In the genomic region with DNA sequence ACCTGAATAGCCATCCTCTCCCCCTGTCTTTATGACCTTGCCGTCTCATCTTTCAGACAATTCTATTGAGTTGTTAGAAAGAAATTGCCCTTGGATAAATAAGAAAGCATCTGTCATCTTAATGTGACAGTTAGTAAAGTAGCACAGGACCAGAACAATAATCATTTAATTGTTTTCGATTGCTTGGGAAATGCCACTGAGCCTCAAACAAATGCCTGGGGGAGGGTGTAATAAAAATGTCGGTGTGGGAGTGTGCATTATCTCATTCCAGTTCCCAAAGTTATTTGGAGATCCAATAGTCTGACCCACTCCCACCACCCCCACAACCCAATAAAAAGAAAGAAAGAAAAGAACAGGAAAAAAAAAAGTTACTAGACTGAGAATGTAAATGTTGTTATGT, we compare ENCODE assay signal across 21 cellular contexts.
DNase-seq lines count a peak whose midpoint lies in the region; ATAC-seq and TF ChIP-seq lines count a peak whose summit lies in the region.
"Had no signal": no experiment of that assay in that cellular context is flagged by ENCODE, and none has a peak within 500 bp of the region (broad histone marks: within the 10 kb centered on the region; RNA-seq: fewer than 3 reads in every experiment).

No MANE protein-coding gene starts in this region.

- CTCF ChIA-PET in mammary epithelial cell (lab: Charles Lee; ENCODE audit: low non-redundant PET): no interaction called here

- H3K27me3 ChIP-seq in mammary epithelial cell (ENCODE audit: insufficient read depth, low read length) (no peaks in the 10 kb centered on the region), breast epithelium (no peaks in the 10 kb centered on the region), ascending aorta (no peaks in the 10 kb centered on the region)

- no peaks in the 10 kb centered on the region for H3K9me3 ChIP-seq in mammary epithelial cell (replicated peaks; ENCODE audit: insufficient read depth, low read length)
- H3K9me3 ChIP-seq in breast epithelium: no peaks in the 10 kb centered on the region
- no peaks in the 10 kb centered on the region for H3K9me3 ChIP-seq in ascending aorta

- no peak for ATAC-seq in HG03139 (IDR thresholded peaks at IDR 0.05; ENCODE audit: unreplicated experiment)
- ATAC-seq: HCT116, Panc1 had no signal

- no peak for TF ChIP-seq POLR2A in breast epithelium (IDR thresholded peaks at IDR 0.05)

- H4K20me1 ChIP-seq in mammary epithelial cell (ENCODE audit: insufficient read depth, low read length): no peaks in the 10 kb centered on the region

- dilution Hi-C loops in mammary epithelial cell (cut with HindIII; ENCODE audit: low sequenced_read_pairs): no loop called here

- H3K9ac ChIP-seq in mammary epithelial cell (ENCODE audit: insufficient read depth, low read length): no peak overlapping the region

- intact Hi-C loops in mammary epithelial cell (cut with micrococcal nuclease) (no loop called here), breast epithelium (cut with DNase I; ENCODE audit: low total_unique reads) (no loop called here), ascending aorta (cut with DNase I) (no loop called here)

- 20% methylated on average over 3 of the region's 3 CpGs for WGBS in mammary epithelial cell (ENCODE audit: low coverage, missing lambda C conversion rate)

- TF ChIP-seq CTCF in mammary epithelial cell (conservative IDR thresholded peaks at IDR 0.05 in 1 of 2, IDR thresholded peaks at IDR 0.05 in 1 of 2; ENCODE audit: extremely low read depth in 1 of 2, insufficient read depth in 1 of 2, low read depth in 1 of 2, low read length in 2 of 2) (no peak), breast epithelium (IDR thresholded peaks at IDR 0.05) (no peak), nephron progenitor cell (IDR thresholded peaks at IDR 0.05) (no peak), ascending aorta (IDR thresholded peaks at IDR 0.05) (no peak)

- H3K4me3 Mint-ChIP-seq in nephron progenitor cell: no peak overlapping the region

- H3K9me3 Mint-ChIP-seq in nephron progenitor cell: peaks cover 11% of the 10 kb centered on the region

- H3K36me3 ChIP-seq in mammary epithelial cell (ENCODE audit: insufficient read depth, low read length): no peaks in the 10 kb centered on the region
- no peaks in the 10 kb centered on the region for H3K36me3 ChIP-seq in breast epithelium
- no peaks in the 10 kb centered on the region for H3K36me3 ChIP-seq in ascending aorta

- H3K4me3 ChIP-seq in mammary epithelial cell (replicated peaks in 1 of 3; ENCODE audit: insufficient read depth in 1 of 3, low read depth in 2 of 3, low read length in 3 of 3) (no peak overlapping the region), breast epithelium (no peak overlapping the region), ascending aorta (no peak overlapping the region)

- BruUV-seq in mammary epithelial cell (replicated peaks; lab: Mats Ljungman, UMichigan): no TSS peak

- H3K36me3 Mint-ChIP-seq in nephron progenitor cell (ENCODE audit: low read depth): peaks cover 7% of the 10 kb centered on the region

- no peak overlapping the region for H3K4me2 ChIP-seq in mammary epithelial cell (ENCODE audit: insufficient read depth, low read depth, low read length)

- peak overlapping the region; percentile 62 for H2AFZ ChIP-seq in mammary epithelial cell (ENCODE audit: low read depth, low read length)

- DNase-seq in mammary epithelial cell: no peak
- DNase-seq in breast epithelium (ENCODE audit: low spot score in 2 of 2): no peak
- DNase-seq in NCI-H748 treated with DMSO at 0.1 percent for 48 hours (lab: John Stamatoyannopoulos, UW): peak; percentile 4
- no peak for DNase-seq in nephron progenitor cell
- no peak for DNase-seq in DMS 273 (lab: John Stamatoyannopoulos, UW; ENCODE audit: unreplicated experiment)
- DNase-seq in ascending aorta (ENCODE audit: low spot score in 2 of 2): no peak
- DNase-seq: 8988T, ACHN, Calu3, DMS153, DND-41, KBM-7, NCI-H1694, NCI-H2029 treated with DMSO at 0.1 percent for 48 hours, NCI-H2171, NCI-H524 treated with DMSO at 0.1 percent for 48 hours, SHP77 had no signal

- peaks cover 4% of the 10 kb centered on the region for H3K27me3 Mint-ChIP-seq in nephron progenitor cell (ENCODE audit: low read depth, poor library complexity)

- H3K4me1 ChIP-seq in mammary epithelial cell (ENCODE audit: insufficient read depth, low read length) (peaks cover 17% of the 10 kb centered on the region), breast epithelium (no peaks in the 10 kb centered on the region), ascending aorta (no peaks in the 10 kb centered on the region)

- peak overlapping the region; percentile 66 for H3K27ac Mint-ChIP-seq in nephron progenitor cell

- H3K27ac ChIP-seq in mammary epithelial cell (ENCODE audit: insufficient read depth, low read depth, low read length) (no peak overlapping the region), breast epithelium (no peak overlapping the region), ascending aorta (no peak overlapping the region)
- H3K27ac ChIP-seq: RWPE1 had no signal

- no peaks in the 10 kb centered on the region for H3K79me2 ChIP-seq in mammary epithelial cell (ENCODE audit: insufficient read depth, low read length)

- peaks cover 43% of the 10 kb centered on the region for H3K4me1 Mint-ChIP-seq in nephron progenitor cell

- in situ Hi-C loops in mammary epithelial cell (cut with MboI; ENCODE audit: low sequenced_read_pairs in 2 of 2): no loop called here
